In genomic region chr1:84299536-84300260, GRCh38 we compare ENCODE assay signal across 8 cellular contexts. TPM values are rescaled to one million over a fixed set of nuclear protein-coding genes. Genes with fewer than 3 reads are reported as not detected.
A peak's percentile ranks its signal among the peaks of the same experiment; 100 is the strongest.
DNase-seq lines count a peak whose midpoint lies in the region; ATAC-seq and TF ChIP-seq lines count a peak whose summit lies in the region.

No MANE protein-coding gene starts in this region.

- TF ChIP-seq CTCF in WI38 (IDR thresholded peaks at IDR 0.05; ENCODE audit: low read depth, low read length) (no peak), glutamatergic neuron (IDR thresholded peaks at IDR 0.05; ENCODE audit: partially characterized antibody, unreplicated experiment) (no peak)

- H3K27ac Mint-ChIP-seq in activated CD8-positive, alpha-beta memory T cell treated with anti-CD3 and anti-CD28 coated beads, Interleukin-2, amount 10 ng/mL, durations not matched to agents 7 days and 5 days, result peak overlapping the region; percentile 53
- no peak overlapping the region for H3K27ac Mint-ChIP-seq in glutamatergic neuron (ENCODE audit: unreplicated experiment)
- peak overlapping the region; percentile 94 for H3K27ac Mint-ChIP-seq in stimulated activated naive B cell treated with anti-CD40 and anti-IgM and Interleukin-4, amounts not matched to agents 10 μg/mL and 1 μg/mL and 100 μg/mL, for 72 hours

- peaks cover 4% of the 10 kb centered on the region for H3K36me3 Mint-ChIP-seq in activated CD8-positive, alpha-beta memory T cell treated with anti-CD3 and anti-CD28 coated beads, Interleukin-2, amount 10 ng/mL, durations not matched to agents 7 days and 5 days
- no peaks in the 10 kb centered on the region for H3K36me3 Mint-ChIP-seq in glutamatergic neuron (ENCODE audit: unreplicated experiment)
- H3K36me3 Mint-ChIP-seq in stimulated activated naive B cell treated with anti-CD40 and anti-IgM and Interleukin-4, amounts not matched to agents 10 μg/mL and 1 μg/mL and 100 μg/mL, for 72 hours, result peaks cover 0 to 5% of the 10 kb centered on the region in 2 donors

- peak overlapping the region; percentile 79 for H3K4me3 ChIP-seq in WI38 (ENCODE audit: low read depth, low read length)

- H3K4me1 Mint-ChIP-seq in activated CD8-positive, alpha-beta memory T cell treated with anti-CD3 and anti-CD28 coated beads, Interleukin-2, amount 10 ng/mL, durations not matched to agents 7 days and 5 days, result peaks cover 44% of the 10 kb centered on the region
- peaks cover 27% of the 10 kb centered on the region for H3K4me1 Mint-ChIP-seq in glutamatergic neuron (ENCODE audit: low read depth, unreplicated experiment)
- peaks cover 12 to 30% of the 10 kb centered on the region in 2 donors for H3K4me1 Mint-ChIP-seq in stimulated activated naive B cell treated with anti-CD40 and anti-IgM and Interleukin-4, amounts not matched to agents 10 μg/mL and 1 μg/mL and 100 μg/mL, for 72 hours

- H3K27me3 Mint-ChIP-seq in activated CD8-positive, alpha-beta memory T cell treated with anti-CD3 and anti-CD28 coated beads, Interleukin-2, amount 10 ng/mL, durations not matched to agents 7 days and 5 days, result no peaks in the 10 kb centered on the region
- peaks cover 3% of the 10 kb centered on the region for H3K27me3 Mint-ChIP-seq in glutamatergic neuron (ENCODE audit: unreplicated experiment)
- peaks cover 0 to 5% of the 10 kb centered on the region in 2 donors for H3K27me3 Mint-ChIP-seq in stimulated activated naive B cell treated with anti-CD40 and anti-IgM and Interleukin-4, amounts not matched to agents 10 μg/mL and 1 μg/mL and 100 μg/mL, for 72 hours

- H3K9me3 Mint-ChIP-seq in activated CD8-positive, alpha-beta memory T cell treated with anti-CD3 and anti-CD28 coated beads, Interleukin-2, amount 10 ng/mL, durations not matched to agents 7 days and 5 days (ENCODE audit: low read depth), result peaks cover 2% of the 10 kb centered on the region
- H3K9me3 Mint-ChIP-seq in glutamatergic neuron (ENCODE audit: unreplicated experiment), result no peaks in the 10 kb centered on the region
- peaks cover 0 to 1% of the 10 kb centered on the region in 2 donors for H3K9me3 Mint-ChIP-seq in stimulated activated naive B cell treated with anti-CD40 and anti-IgM and Interleukin-4, amounts not matched to agents 10 μg/mL and 1 μg/mL and 100 μg/mL, for 72 hours

- CTCF ChIA-PET in activated CD8-positive, alpha-beta memory T cell treated with anti-CD3 and anti-CD28 coated beads, Interleukin-2, amount 10 ng/mL, durations not matched to agents 7 days and 5 days (lab: Charles Lee), result interaction anchor here (1.3 kb wide), 1 partner anchor 158 kb away, joined by 3 read pairs; no protein-coding TSS in a partner anchor

- no peak for DNase-seq in activated CD8-positive, alpha-beta memory T cell treated with anti-CD3 and anti-CD28 coated beads, Interleukin-2, amount 10 ng/mL, durations not matched to agents 7 days and 5 days
- no peak for DNase-seq in activated CD8-positive, alpha-beta memory T cell treated with anti-CD3 and anti-CD28 coated beads for 24 hours
- no peak for DNase-seq in glutamatergic neuron
- no peak for DNase-seq in stimulated activated naive B cell treated with anti-CD40 and anti-IgM and Interleukin-4, amounts not matched to agents 10 μg/mL and 1 μg/mL and 100 μg/mL, for 72 hours
- DNase-seq in NCI-H526 treated with DMSO at 0.1 percent for 48 hours (lab: John Stamatoyannopoulos, UW), result no peak
- no peak for DNase-seq in occipital lobe (lab: John Stamatoyannopoulos, UW)

- no peak for ATAC-seq in activated CD8-positive, alpha-beta memory T cell treated with anti-CD3 and anti-CD28 coated beads, Interleukin-2, amount 10 ng/mL, durations not matched to agents 7 days and 5 days
- ATAC-seq in stimulated activated naive B cell treated with anti-CD40 and anti-IgM and Interleukin-4, amounts not matched to agents 10 μg/mL and 1 μg/mL and 100 μg/mL, for 72 hours (replicated peaks), result no peak
- no peak for ATAC-seq in GM21529 (IDR thresholded peaks at IDR 0.05; ENCODE audit: unreplicated experiment)

- peak overlapping the region; percentile 85 for H3K4me3 Mint-ChIP-seq in activated CD8-positive, alpha-beta memory T cell treated with anti-CD3 and anti-CD28 coated beads, Interleukin-2, amount 10 ng/mL, durations not matched to agents 7 days and 5 days
- H3K4me3 Mint-ChIP-seq in glutamatergic neuron (ENCODE audit: unreplicated experiment), result peak overlapping the region; percentile 90
- H3K4me3 Mint-ChIP-seq in stimulated activated naive B cell treated with anti-CD40 and anti-IgM and Interleukin-4, amounts not matched to agents 10 μg/mL and 1 μg/mL and 100 μg/mL, for 72 hours, result peak overlapping the region; percentile 95 to 97

RNA-seq across cellular contexts. Expression of gene SAMD13, which starts 1.8 kb away (rescaled TPM):
- under 1 TPM; 0.73 to 0.82 TPM for total RNA-seq in activated CD8-positive, alpha-beta memory T cell treated with anti-CD3 and anti-CD28 coated beads, Interleukin-2, amount 10 ng/mL, durations not matched to agents 7 days and 5 days
- total RNA-seq in glutamatergic neuron (ENCODE audit: unreplicated experiment), result not detected
- 4.5 TPM for total RNA-seq in occipital lobe
